ENCODE assay signal across 1 cellular context in genomic region chr14:73238262-73238852, GRCh38.
TF ChIP-seq lines count a peak whose summit lies in the region.

No MANE protein-coding gene starts in this region.

TF ChIP-seq in WTC11, 78 proteins besides CTCF, POLR2A, EP300 and RAD21 (continued from another document):
- TF ChIP-seq ATF3 (CRISPR knock-in tag; conservative IDR thresholded peaks at IDR 0.05) (no peak), CDX4 (CRISPR knock-in tag; IDR thresholded peaks at IDR 0.05; ENCODE audit: borderline replicate concordance) (no peak), NFATC4 (CRISPR knock-in tag; IDR thresholded peaks at IDR 0.05) (no peak), ATF1 (CRISPR knock-in tag; IDR thresholded peaks at IDR 0.05) (no peak), ZNF138 (CRISPR knock-in tag; conservative IDR thresholded peaks at IDR 0.05) (no peak)
